8 cellular contexts compared by ENCODE assay signal in genomic region chr12:92570056-92570753, GRCh38.
DNase-seq lines count a peak whose midpoint lies in the region; ATAC-seq and TF ChIP-seq lines count a peak whose summit lies in the region.

No MANE protein-coding gene starts in this region.

- H3K27ac ChIP-seq in neural progenitor cell, result no peak overlapping the region

- no peak overlapping the region for H3K4me3 Mint-ChIP-seq in neural progenitor cell

- H3K9me3 Mint-ChIP-seq in neural progenitor cell, result no peaks in the 10 kb centered on the region

- no peaks in the 10 kb centered on the region for H3K9me3 ChIP-seq in neural progenitor cell (ENCODE audit: low read depth)

- peak; percentile 69 for TF ChIP-seq CTCF in fibroblast of the aortic adventitia (IDR thresholded peaks at IDR 0.05; ENCODE audit: insufficient read depth, low read length)
- peak; percentile 93 for TF ChIP-seq CTCF in neural progenitor cell (IDR thresholded peaks at IDR 0.05)

- H3K4me2 ChIP-seq in neural progenitor cell, result no peak overlapping the region

- no peaks in the 10 kb centered on the region for H3K36me3 Mint-ChIP-seq in neural progenitor cell

- H2AFZ ChIP-seq in neural progenitor cell (replicated peaks), result no peak overlapping the region

- no peaks in the 10 kb centered on the region for H3K79me2 ChIP-seq in neural progenitor cell (ENCODE audit: low read depth)

- no peaks in the 10 kb centered on the region for H4K20me1 ChIP-seq in neural progenitor cell (ENCODE audit: low read depth)

- H3F3A ChIP-seq in neural progenitor cell (ENCODE audit: low read depth), result no peaks in the 10 kb centered on the region

- DNase-seq in GDM1 (lab: John Stamatoyannopoulos, UW) (peak; percentile 12), NCI-H526 treated with DMSO at 0.1 percent for 48 hours (lab: John Stamatoyannopoulos, UW) (peak; percentile 92), fibroblast of the aortic adventitia (ENCODE audit: low read depth) (peak; percentile 93), neural progenitor cell (ENCODE audit: low spot score) (peak; percentile 89), cortex of kidney (lab: John Stamatoyannopoulos, UW) (no peak)
- DNase-seq in activated CD8-positive, alpha-beta memory T cell treated with anti-CD3 and anti-CD28 coated beads, Interleukin-2, amount 50 U/mL, for 4 hours, result peak; percentile 35

- peaks cover 9% of the 10 kb centered on the region for H3K4me1 Mint-ChIP-seq in neural progenitor cell

- H3K4me3 ChIP-seq in fibroblast of the aortic adventitia (ENCODE audit: low read depth, low read length), result no peak overlapping the region
- no peak overlapping the region for H3K4me3 ChIP-seq in neural progenitor cell

- peaks cover 8% of the 10 kb centered on the region for H3K4me1 ChIP-seq in neural progenitor cell

- no peak overlapping the region for H3K27ac Mint-ChIP-seq in neural progenitor cell

- no peaks in the 10 kb centered on the region for H3K27me3 ChIP-seq in neural progenitor cell

- ATAC-seq in GM21423 (IDR thresholded peaks at IDR 0.05; ENCODE audit: unreplicated experiment) (peak; percentile 89), HG03575 (IDR thresholded peaks at IDR 0.05; ENCODE audit: extremely low read depth, insufficient number of reproducible peaks, low FRiP score, unreplicated experiment) (peak; percentile 63)

- no peak overlapping the region for H3K9ac ChIP-seq in neural progenitor cell

- H3K36me3 ChIP-seq in neural progenitor cell, result no peaks in the 10 kb centered on the region

- H3K27me3 Mint-ChIP-seq in neural progenitor cell (ENCODE audit: insufficient read depth, low read depth), result peaks cover 6% of the 10 kb centered on the region
